Comparison of ENCODE assay signal across 15 cellular contexts in the genomic region with DNA sequence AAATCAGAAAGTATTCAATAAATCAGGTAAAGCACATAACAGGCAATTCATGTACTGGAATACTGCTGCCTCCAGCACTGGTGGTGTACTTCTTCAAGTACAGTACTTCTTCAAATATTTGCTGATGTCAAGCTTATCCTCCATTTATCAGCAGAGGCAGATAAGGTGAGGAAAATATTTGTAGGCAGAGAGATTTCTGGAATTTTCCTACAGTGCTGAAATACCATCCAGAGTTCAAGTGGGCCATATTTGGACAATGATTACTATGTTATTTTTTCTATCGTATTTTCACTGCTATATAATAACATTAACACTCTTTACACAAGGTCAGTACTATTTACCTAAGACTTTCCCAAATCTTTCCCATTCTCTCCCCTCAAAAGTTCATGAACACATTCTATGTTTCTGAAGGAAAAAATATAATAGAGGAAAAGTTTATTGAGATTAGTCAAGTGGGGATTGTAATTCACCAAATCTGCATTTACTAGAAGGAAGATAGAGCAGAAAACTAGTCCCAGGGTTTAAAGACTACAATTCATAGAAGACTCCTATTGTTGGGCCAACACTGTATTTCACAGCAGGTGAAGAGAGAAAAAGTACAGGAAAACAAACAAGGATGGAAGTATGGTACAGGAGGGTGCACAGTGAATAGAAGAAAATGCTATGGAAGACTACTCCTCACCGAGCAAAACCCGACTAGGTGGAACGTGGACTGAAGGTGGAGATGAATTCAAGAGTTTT.
A peak's percentile ranks its signal among the peaks of the same experiment; 100 is the strongest.
DNase-seq lines count a peak whose midpoint lies in the region; ATAC-seq and TF ChIP-seq lines count a peak whose summit lies in the region.
"Had no signal": no experiment of that assay in that cellular context is flagged by ENCODE, and none has a peak within 500 bp of the region (broad histone marks: within the 10 kb centered on the region; RNA-seq: fewer than 3 reads in every experiment).

No MANE protein-coding gene starts in this region.

- intact Hi-C loops in Caco-2 (cut with micrococcal nuclease; ENCODE audit: unreplicated experiment) (loop anchor here (1.0 to 5.0 kb wide), 2 partner anchors 11 to 388 kb away; a partner anchor contains a TSS), Panc1 (cut with micrococcal nuclease; ENCODE audit: unreplicated experiment) (loop anchor here (5.0 kb wide), 1 partner anchor 127 kb away; no protein-coding TSS in a partner anchor)

- no peak overlapping the region for H2AFZ ChIP-seq in osteoblast (ENCODE audit: low read length)

- H3K4me3 Mint-ChIP-seq in Caco-2 (ENCODE audit: unreplicated experiment): no peak overlapping the region
- H3K4me3 Mint-ChIP-seq: activated CD4-positive, alpha-beta T cell treated with anti-CD3 and anti-CD28 coated beads for 36 hours; activated naive CD8-positive, alpha-beta T cell treated with anti-CD3 and anti-CD28 coated beads, Interleukin-2, amount 10 ng/mL, durations not matched to agents 7 days and 5 days; dendritic cell treated with granulocyte-macrophage colony-stimulating factor and Interleukin-4, amounts not matched to agents 40 ng/mL and 50 ng/mL, for 4 days; T-helper 1 cell treated with Interleukin-12 subunit alpha and Interleukin-12 subunit beta and Interleukin-4 antibody, amounts not matched to agents 30 μg/mL and 1 μg/mL, for 36 hours had no signal

- no peaks in the 10 kb centered on the region for H3K79me2 ChIP-seq in osteoblast (ENCODE audit: insufficient read depth, low read length)

- no peak for ATAC-seq in Panc1
- no peak for ATAC-seq in HG03354 (IDR thresholded peaks at IDR 0.05; ENCODE audit: poor library complexity, severe bottlenecking, unreplicated experiment)
- ATAC-seq: activated CD4-positive, alpha-beta T cell treated with anti-CD3 and anti-CD28 coated beads for 36 hours had no signal

- H3K4me1 Mint-ChIP-seq in Caco-2 (ENCODE audit: low read depth, unreplicated experiment): peaks cover 39% of the 10 kb centered on the region
- H3K4me1 Mint-ChIP-seq: activated CD4-positive, alpha-beta T cell treated with anti-CD3 and anti-CD28 coated beads for 36 hours; activated naive CD8-positive, alpha-beta T cell treated with anti-CD3 and anti-CD28 coated beads, Interleukin-2, amount 10 ng/mL, durations not matched to agents 7 days and 5 days had no signal

- DNase-seq in Caco-2 (peak; percentile 72 to 76), Panc1 (ENCODE audit: low read depth, low spot score) (no peak), fibroblast of pulmonary artery (ENCODE audit: low read depth) (peak; percentile 68), osteoblast (ENCODE audit: insufficient read length, low spot score, missing footprints) (no peak), activated gamma-delta T cell treated with Interleukin-2 at 50 U/mL for 16 hours (no peak), NCI-H128 (lab: John Stamatoyannopoulos, UW; ENCODE audit: unreplicated experiment) (no peak), SJCRH30 (no peak)
- DNase-seq: activated CD4-positive, alpha-beta T cell treated with anti-CD3 and anti-CD28 coated beads for 36 hours; activated naive CD8-positive, alpha-beta T cell treated with anti-CD3 and anti-CD28 coated beads, Interleukin-2, amount 10 ng/mL, durations not matched to agents 7 days and 5 days; NCI-H1436; NCI-H524; posterior cingulate gyrus had no signal

- in situ Hi-C loops in Panc1 (cut with HindIII; ENCODE audit: low pct_unique_long_range_greater_than_20kb, low sequenced_read_pairs): no loop called here

- CTCF ChIA-PET in Caco-2 (lab: Charles Lee): interaction anchor here (0.5 to 1.4 kb wide), 2 partner anchors 141 to 204 kb away, joined by 3 read pairs; a partner anchor contains a TSS
- CTCF ChIA-PET in Panc1 (lab: Charles Lee): interaction anchor here (0.6 kb wide), 1 partner anchor 79 kb away, joined by 4 read pairs; no protein-coding TSS in a partner anchor

- TF ChIP-seq CTCF in Caco-2 (IDR thresholded peaks at IDR 0.05; ENCODE audit: insufficient read depth in 1 of 2, low read depth in 1 of 2, low read length in 1 of 2, severe bottlenecking in 1 of 2, unreplicated experiment in 1 of 2) (no peak), Panc1 (IDR thresholded peaks at IDR 0.05) (no peak), fibroblast of pulmonary artery (IDR thresholded peaks at IDR 0.05; ENCODE audit: low read length, missing control alignments) (no peak), osteoblast (IDR thresholded peaks at IDR 0.05; ENCODE audit: extremely low read depth, low read depth, low read length) (no peak)

- H3K4me2 ChIP-seq in osteoblast (ENCODE audit: insufficient read depth, low read length): no peak overlapping the region

- H3K36me3 ChIP-seq in Caco-2 (ENCODE audit: control insufficient read depth, insufficient read depth, low read length) (peaks cover 3% of the 10 kb centered on the region), Panc1 (ENCODE audit: control insufficient read depth, insufficient read depth, low read length) (no peaks in the 10 kb centered on the region), osteoblast (ENCODE audit: insufficient read depth, low read length) (peaks cover 22% of the 10 kb centered on the region), SJCRH30 (0 out of 2 replicates have a peak, but pooled peaks cover 13% of the 10 kb centered on the region)

- H4K20me1 ChIP-seq in osteoblast (ENCODE audit: insufficient read depth, low read length): no peaks in the 10 kb centered on the region

- peaks cover 29% of the 10 kb centered on the region for H3K9me3 Mint-ChIP-seq in Caco-2 (ENCODE audit: unreplicated experiment)
- H3K9me3 Mint-ChIP-seq: dendritic cell treated with granulocyte-macrophage colony-stimulating factor and Interleukin-4, amounts not matched to agents 40 ng/mL and 50 ng/mL, for 4 days; T-helper 1 cell treated with Interleukin-12 subunit alpha and Interleukin-12 subunit beta and Interleukin-4 antibody, amounts not matched to agents 30 μg/mL and 1 μg/mL, for 36 hours had no signal

- BruUV-seq in Caco-2 (replicated peaks; lab: Mats Ljungman, UMichigan) (no TSS peak), Panc1 (replicated peaks; lab: Mats Ljungman, UMichigan) (no TSS peak)

- peaks cover 15% of the 10 kb centered on the region for H3K9me3 ChIP-seq in Caco-2
- H3K9me3 ChIP-seq in Panc1 (ENCODE audit: control insufficient read depth, insufficient read depth, low read depth, low read length): no peaks in the 10 kb centered on the region; the same call in 1 of the 2 replicates
- no peaks in the 10 kb centered on the region for H3K9me3 ChIP-seq in osteoblast (ENCODE audit: low read depth, low read length)
- H3K9me3 ChIP-seq in SJCRH30 (replicated peaks): no peaks in the 10 kb centered on the region

- no peaks in the 10 kb centered on the region for H3K27me3 Mint-ChIP-seq in Caco-2 (ENCODE audit: insufficient read depth, unreplicated experiment)
- H3K27me3 Mint-ChIP-seq: activated CD4-positive, alpha-beta T cell treated with anti-CD3 and anti-CD28 coated beads for 36 hours; activated naive CD8-positive, alpha-beta T cell treated with anti-CD3 and anti-CD28 coated beads, Interleukin-2, amount 10 ng/mL, durations not matched to agents 7 days and 5 days; dendritic cell treated with granulocyte-macrophage colony-stimulating factor and Interleukin-4, amounts not matched to agents 40 ng/mL and 50 ng/mL, for 4 days had no signal

- peak overlapping the region; percentile 97 for H3K27ac Mint-ChIP-seq in Caco-2 (ENCODE audit: unreplicated experiment)
- H3K27ac Mint-ChIP-seq: activated CD4-positive, alpha-beta T cell treated with anti-CD3 and anti-CD28 coated beads for 36 hours; activated naive CD8-positive, alpha-beta T cell treated with anti-CD3 and anti-CD28 coated beads, Interleukin-2, amount 10 ng/mL, durations not matched to agents 7 days and 5 days; dendritic cell treated with granulocyte-macrophage colony-stimulating factor and Interleukin-4, amounts not matched to agents 40 ng/mL and 50 ng/mL, for 4 days; T-helper 1 cell treated with Interleukin-12 subunit alpha and Interleukin-12 subunit beta and Interleukin-4 antibody, amounts not matched to agents 30 μg/mL and 1 μg/mL, for 36 hours had no signal

- POLR2A ChIA-PET in Caco-2 (lab: Charles Lee) (interaction anchor here (0.6 kb wide), 1 partner anchor 141 kb away, joined by 7 read pairs; a partner anchor contains a TSS), Panc1 (lab: Charles Lee) (interaction anchor here (0.6 kb wide), 1 partner anchor 601 kb away, joined by 9 read pairs; no protein-coding TSS in a partner anchor)

- H3K27ac ChIP-seq in Panc1 (ENCODE audit: low read length) (peak overlapping the region; percentile 53; the same call in 1 of the 2 replicates), osteoblast (ENCODE audit: low read depth, low read length) (peak overlapping the region; percentile 83), SJCRH30 (no peak overlapping the region)

- no peaks in the 10 kb centered on the region for H3K27me3 ChIP-seq in Caco-2 (replicated peaks; ENCODE audit: control insufficient read depth, insufficient read depth, low read length)
- no peaks in the 10 kb centered on the region for H3K27me3 ChIP-seq in Panc1 (ENCODE audit: control insufficient read depth, insufficient read depth, low read length)
- no peaks in the 10 kb centered on the region for H3K27me3 ChIP-seq in osteoblast (ENCODE audit: insufficient read depth, low read length)
- no peaks in the 10 kb centered on the region for H3K27me3 ChIP-seq in SJCRH30

- H3K4me3 ChIP-seq in Caco-2 (ENCODE audit: low read depth, low read length) (no peak overlapping the region), Panc1 (ENCODE audit: low read depth in 2 of 2, low read length in 2 of 2) (no peak overlapping the region), fibroblast of pulmonary artery (replicated peaks; ENCODE audit: low read depth, low read length) (no peak overlapping the region), osteoblast (ENCODE audit: insufficient read depth, low read length) (no peak overlapping the region), SJCRH30 (no peak overlapping the region)

- peaks cover 73% of the 10 kb centered on the region for H3K36me3 Mint-ChIP-seq in Caco-2 (ENCODE audit: insufficient read depth, unreplicated experiment)
- H3K36me3 Mint-ChIP-seq: activated naive CD8-positive, alpha-beta T cell treated with anti-CD3 and anti-CD28 coated beads, Interleukin-2, amount 10 ng/mL, durations not matched to agents 7 days and 5 days had no signal

- peaks cover 62% of the 10 kb centered on the region for H3K4me1 ChIP-seq in Caco-2
- peaks cover 37% of the 10 kb centered on the region for H3K4me1 ChIP-seq in Panc1 (ENCODE audit: control insufficient read depth, insufficient read depth, low read length)
- peaks cover 61% of the 10 kb centered on the region for H3K4me1 ChIP-seq in osteoblast (ENCODE audit: insufficient read depth, low read length)
- H3K4me1 ChIP-seq in SJCRH30: peaks cover 13% of the 10 kb centered on the region; the same call in 1 of the 2 replicates

Comparison
In these comparisons a context has a peak if more than half of its experiments do, and no peak if none do; other contexts are left out.
1. DNase-seq: peak in Caco-2 (2 of 2) and fibroblast of pulmonary artery (single experiment); none in Panc1 (single experiment), osteoblast (single experiment), activated gamma-delta T cell treated with Interleukin-2 at 50 U/mL for 16 hours (single experiment), NCI-H128 (single experiment) and SJCRH30 (0 of 2).